ENCODE assay signal across 16 cellular contexts in genomic region chr18:29083545-29083944, GRCh38.
A peak's percentile ranks its signal among the peaks of the same experiment; 100 is the strongest.
DNase-seq lines count a peak whose midpoint lies in the region; ATAC-seq and TF ChIP-seq lines count a peak whose summit lies in the region.
"Had no signal": no experiment of that assay in that cellular context is flagged by ENCODE, and none has a peak within 500 bp of the region (broad histone marks: within the 10 kb centered on the region; RNA-seq: fewer than 3 reads in every experiment).

No MANE protein-coding gene starts in this region.

- no peak overlapping the region for H3K18ac ChIP-seq in mesendoderm (ENCODE audit: low read length)

- no peak overlapping the region for H3K23ac ChIP-seq in mesendoderm (ENCODE audit: low read length)

- H3K27me3 ChIP-seq in mesendoderm (ENCODE audit: insufficient read depth, low read length, poor library complexity): no peaks in the 10 kb centered on the region
- H3K27me3 ChIP-seq: BLaER1 had no signal

- no peaks in the 10 kb centered on the region for H3K4me1 ChIP-seq in mesendoderm (ENCODE audit: control insufficient read depth, low read depth, low read length)

- ATAC-seq in GM21723 (IDR thresholded peaks at IDR 0.05; ENCODE audit: unreplicated experiment): no peak

- H2BK5ac ChIP-seq in mesendoderm (ENCODE audit: low read length): no peak overlapping the region

- peak; percentile 23 for DNase-seq in Ammon's horn (ENCODE audit: low spot score)
- DNase-seq in NCI-H2081 (lab: John Stamatoyannopoulos, UW): peak; percentile 94 to 98
- DNase-seq in epithelial cell of esophagus (ENCODE audit: low read depth): peak; percentile 5
- peak; percentile 45 for DNase-seq in mesendoderm
- DNase-seq in GM13976 (ENCODE audit: low spot score): no peak
- no peak for DNase-seq in stimulated activated CD4-positive, alpha-beta T cell treated with anti-CD3 and anti-CD28 coated beads, Interleukin-4, amount 100 ng/mL, for 24 hours
- no peak for DNase-seq in dermis blood vessel endothelial cell
- DNase-seq: activated CD4-positive, alpha-beta memory T cell treated with anti-CD3 and anti-CD28 coated beads for 36 hours; amygdala; glutamatergic neuron; H9; stimulated activated CD4-positive, alpha-beta T cell treated with anti-CD3 and anti-CD28 coated beads, Interleukin-15, amount 100 ng/mL, for 24 hours had no signal

- no peak overlapping the region for H2AK5ac ChIP-seq in mesendoderm (ENCODE audit: low read length)

- no peak overlapping the region for H2BK15ac ChIP-seq in mesendoderm (replicated peaks; ENCODE audit: low read depth)

- no peak overlapping the region for H4K5ac ChIP-seq in mesendoderm (ENCODE audit: low read length)

- H3K79me1 ChIP-seq in mesendoderm (ENCODE audit: low read length): no peaks in the 10 kb centered on the region

- WGBS in mesendoderm (ENCODE audit: extremely low coverage, insufficient coverage, low lambda C conversion rate): no CpG with 5 or more reads among the region's 4 CpGs

- H4K8ac ChIP-seq in mesendoderm (ENCODE audit: low read depth, low read length): no peak overlapping the region

- H2BK120ac ChIP-seq in mesendoderm (ENCODE audit: low read depth, low read length): no peak overlapping the region

- in situ Hi-C loops in GM13976 (cut with MboI; ENCODE audit: low sequenced_read_pairs, unreplicated experiment): no loop called here

- TF ChIP-seq CTCF in epithelial cell of esophagus (IDR thresholded peaks at IDR 0.05; ENCODE audit: insufficient read depth, low read depth, low read length, missing control alignments): no peak
- no peak for TF ChIP-seq CTCF in GM13976 (IDR thresholded peaks at IDR 0.05; ENCODE audit: borderline replicate concordance, control extremely low read depth, extremely low read depth, insufficient read depth, missing control alignments)

- H3K36me3 ChIP-seq in mesendoderm (ENCODE audit: control insufficient read depth, insufficient read depth, low read length): no peaks in the 10 kb centered on the region
- H3K36me3 ChIP-seq: BLaER1 had no signal

- H3K4me3 ChIP-seq in epithelial cell of esophagus (ENCODE audit: low read length) (no peak overlapping the region), mesendoderm (ENCODE audit: low read length) (no peak overlapping the region)
- H3K4me3 ChIP-seq: BLaER1 had no signal

- no peak overlapping the region for H3K27ac ChIP-seq in mesendoderm (ENCODE audit: low read depth, low read length)
- H3K27ac ChIP-seq: BLaER1, HL-60, KMS-11 had no signal

- H3K56ac ChIP-seq in mesendoderm (ENCODE audit: low read length): no peak overlapping the region

- no peak overlapping the region for H3K9ac ChIP-seq in mesendoderm (ENCODE audit: low read length)
- H3K9ac ChIP-seq: BLaER1, KMS-11 had no signal

- no peaks in the 10 kb centered on the region for H3K79me2 ChIP-seq in mesendoderm (ENCODE audit: control insufficient read depth, insufficient read depth, low read length)

- no peak overlapping the region for H3K4me2 ChIP-seq in mesendoderm (ENCODE audit: low read length)
- H3K4me2 ChIP-seq: BLaER1, KMS-11 had no signal

- no peak overlapping the region for H3K4ac ChIP-seq in mesendoderm (ENCODE audit: low read depth, low read length)

Comparison
In these comparisons a context has a peak if more than half of its experiments do, and no peak if none do; other contexts are left out.
1. DNase-seq: peak in Ammon's horn (single experiment), NCI-H2081 (2 of 2), epithelial cell of esophagus (single experiment) and mesendoderm (single experiment); none in GM13976 (single experiment), stimulated activated CD4-positive, alpha-beta T cell treated with anti-CD3 and anti-CD28 coated beads, Interleukin-4, amount 100 ng/mL, for 24 hours (single experiment) and dermis blood vessel endothelial cell (single experiment).